19 cellular contexts compared by ENCODE assay signal in the genomic region with DNA sequence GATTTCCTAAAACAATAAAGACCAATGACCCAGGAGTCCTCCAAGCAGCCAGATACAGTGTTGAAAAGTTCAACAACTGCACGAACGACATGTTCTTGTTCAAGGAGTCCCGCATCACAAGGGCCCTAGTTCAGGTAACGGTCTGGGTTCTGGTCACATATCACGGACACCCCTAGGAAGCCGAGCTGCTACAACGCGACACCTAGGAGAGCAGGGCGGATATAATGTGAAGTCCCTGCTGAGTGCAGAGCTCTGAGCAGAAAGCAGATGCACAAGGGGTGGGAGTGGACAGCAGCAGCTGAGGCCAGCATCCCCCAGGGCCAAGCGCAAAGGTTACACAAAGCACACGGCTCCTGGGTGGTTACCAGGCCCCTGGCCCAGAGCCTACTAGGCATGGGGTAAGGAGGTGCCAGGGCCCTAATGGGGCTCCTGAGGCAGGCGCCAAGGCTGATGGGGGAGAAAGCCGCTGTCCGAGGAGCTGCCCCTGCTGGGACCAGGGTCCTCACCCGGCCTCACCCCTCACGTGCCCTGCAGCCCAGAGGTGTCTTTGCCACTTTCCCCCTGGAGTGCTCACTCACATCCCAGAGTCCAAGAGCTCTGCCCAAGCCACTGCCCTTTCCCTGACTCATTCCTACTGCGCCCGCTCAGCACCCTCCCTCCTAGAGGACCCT. TPM values are rescaled to one million over a fixed set of nuclear protein-coding genes. Genes with fewer than 3 reads are reported as not detected.
DNase-seq lines count a peak whose midpoint lies in the region; ATAC-seq and TF ChIP-seq lines count a peak whose summit lies in the region.
"Had no signal": no experiment of that assay in that cellular context is flagged by ENCODE, and none has a peak within 500 bp of the region (broad histone marks: within the 10 kb centered on the region; RNA-seq: fewer than 3 reads in every experiment).

No MANE protein-coding gene starts in this region.

- no peak overlapping the region for H2AK5ac ChIP-seq in IMR-90 (ENCODE audit: low read depth, low read length)

- H3K9me1 ChIP-seq in IMR-90 (ENCODE audit: insufficient read depth, low read length) = 0 out of 2 replicates have a peak, but pooled peaks cover 4% of the 10 kb centered on the region

- H2AK9ac ChIP-seq in IMR-90 (replicated peaks; ENCODE audit: low read depth, low read length, poor library complexity) = peak overlapping the region; percentile 55

- H2BK5ac ChIP-seq in IMR-90 (ENCODE audit: low read depth, low read length, poor library complexity, severe bottlenecking) = no peak overlapping the region

- H3K9me3 ChIP-seq in IMR-90 (ENCODE audit: control insufficient read depth, insufficient read depth, low read length) (no peaks in the 10 kb centered on the region), endodermal cell (ENCODE audit: control insufficient read depth, low read length) (no peaks in the 10 kb centered on the region), sigmoid colon (no peaks in the 10 kb centered on the region)
- H3K9me3 ChIP-seq: BLaER1 treated with 17β-estradiol and CSF1 and Interleukin-3, amounts not matched to agents 10 nM and 100 nM; pancreas; suprapubic skin had no signal

- POLR2A ChIA-PET in activated CD4-positive, alpha-beta T cell treated with anti-CD3 and anti-CD28 coated beads, Interleukin-2, amount 10 ng/mL, durations not matched to agents 7 days and 5 days (lab: Charles Lee) = no interaction called here
- POLR2A ChIA-PET in IMR-90 (lab: Charles Lee; ENCODE audit: unreplicated experiment) = no interaction called here

- peaks cover 12% of the 10 kb centered on the region; the same call in 1 of the 2 replicates for H3K36me3 ChIP-seq in IMR-90 (ENCODE audit: control insufficient read depth, insufficient read depth, low read length)
- peaks cover 9% of the 10 kb centered on the region for H3K36me3 ChIP-seq in endodermal cell (ENCODE audit: control insufficient read depth, insufficient read depth, low read length)
- peaks cover 0 to 57% (median 28%) of the 10 kb centered on the region in 4 donors for H3K36me3 ChIP-seq in sigmoid colon

- H3K23ac ChIP-seq in IMR-90 (ENCODE audit: low read depth, low read length) = no peak overlapping the region

- H2AFZ ChIP-seq in IMR-90 (replicated peaks; ENCODE audit: low read length, poor library complexity) = no peak overlapping the region

- peak overlapping the region; percentile 41 for H3K27ac Mint-ChIP-seq in activated CD4-positive, alpha-beta T cell treated with anti-CD3 and anti-CD28 coated beads, Interleukin-2, amount 10 ng/mL, durations not matched to agents 7 days and 5 days
- no peak overlapping the region for H3K27ac Mint-ChIP-seq in endodermal cell
- H3K27ac Mint-ChIP-seq: T-helper 1 cell treated with Interleukin-12 subunit alpha and Interleukin-12 subunit beta and Interleukin-4 antibody, amounts not matched to agents 30 μg/mL and 1 μg/mL, for 36 hours had no signal

- H3K79me1 ChIP-seq in IMR-90 (ENCODE audit: low read depth in 1 of 2, low read length in 2 of 2) = no peaks in the 10 kb centered on the region

- no peak overlapping the region for H3K4ac ChIP-seq in IMR-90 (ENCODE audit: low read depth, low read length)

- H2BK15ac ChIP-seq in IMR-90 (ENCODE audit: low read depth, low read length) = no peak overlapping the region

- H3K4me3 ChIP-seq in IMR-90 (ENCODE audit: insufficient read depth, low read depth, low read length) = no peak overlapping the region
- H3K4me3 ChIP-seq in endodermal cell (ENCODE audit: low read length) = no peak overlapping the region
- no peak overlapping the region for H3K4me3 ChIP-seq in sigmoid colon
- H3K4me3 ChIP-seq: BLaER1 treated with 17β-estradiol and CSF1 and Interleukin-3, amounts not matched to agents 10 nM and 100 nM; pancreas; suprapubic skin had no signal

- no peak for TF ChIP-seq POLR2A in IMR-90 (IDR thresholded peaks at IDR 0.05; ENCODE audit: low read depth, low read length)
- no peak for TF ChIP-seq POLR2A in sigmoid colon (IDR thresholded peaks at IDR 0.05)

- H3K4me1 ChIP-seq in IMR-90 (ENCODE audit: control insufficient read depth, insufficient read depth, low read length) (no peaks in the 10 kb centered on the region), endodermal cell (ENCODE audit: control insufficient read depth, insufficient read depth, low read length) (no peaks in the 10 kb centered on the region), sigmoid colon (no peaks in the 10 kb centered on the region)
- H3K4me1 ChIP-seq: pancreas, suprapubic skin had no signal

- no peak overlapping the region for H4K91ac ChIP-seq in IMR-90 (ENCODE audit: insufficient read depth, low read depth, low read length)

- H4K8ac ChIP-seq in IMR-90 (ENCODE audit: low read depth in 2 of 2, low read length in 2 of 2) = no peak overlapping the region

- H3K9ac ChIP-seq in IMR-90 (ENCODE audit: low read depth, low read length) = no peak overlapping the region
- H3K9ac ChIP-seq in endodermal cell (ENCODE audit: extremely low read depth, low read length, poor library complexity, severe bottlenecking) = no peak overlapping the region
- H3K9ac ChIP-seq: BLaER1 treated with 17β-estradiol and CSF1 and Interleukin-3, amounts not matched to agents 10 nM and 100 nM had no signal

- H3K18ac ChIP-seq in IMR-90 (ENCODE audit: low read depth, low read length) = no peak overlapping the region

- no peak overlapping the region for H3K14ac ChIP-seq in IMR-90 (replicated peaks; ENCODE audit: low read depth, low read length)

- H3K4me2 ChIP-seq in IMR-90 (ENCODE audit: low read depth, low read length) = no peak overlapping the region

- H3K56ac ChIP-seq in IMR-90 (ENCODE audit: extremely low read depth, insufficient read depth, low read length) = no peak overlapping the region

- peak; percentile 3 for DNase-seq in activated CD4-positive, alpha-beta T cell treated with anti-CD3 and anti-CD28 coated beads, Interleukin-2, amount 10 ng/mL, durations not matched to agents 7 days and 5 days
- no peak for DNase-seq in activated CD4-positive, alpha-beta T cell treated with anti-CD3 and anti-CD28 coated beads for 48 hours
- DNase-seq in IMR-90 = no peak
- peak; percentile 38 for DNase-seq in endodermal cell
- peak; percentile 59 for DNase-seq in sigmoid colon
- no peak for DNase-seq in activated gamma-delta T cell (lab: John Stamatoyannopoulos, UW)
- no peak for DNase-seq in activated CD4-positive, alpha-beta T cell treated with anti-CD3 and anti-CD28 coated beads, Interleukin-2, amount 50 U/mL, for 48 hours
- DNase-seq: DMS153; SIG-M5; stimulated activated CD4-positive, alpha-beta T cell treated with anti-CD3 and anti-CD28 coated beads, Interleukin-2, amount 100 ng/mL, for 48 hours had no signal

- WGBS in IMR-90 (ENCODE audit: extremely low coverage in 2 of 2, insufficient read length in 1 of 2), 2 experiments = 94% methylated on average over 9 of the region's 18 CpGs; no CpG with 5 or more reads in 1 of the 2 experiments
- 84 to 89% methylated on average over 14 to 18 of the region's 18 CpGs for WGBS in endodermal cell (ENCODE audit: insufficient coverage in 1 of 2, insufficient read length in 1 of 2), 2 experiments
- 95% methylated on average over 18 of the region's 18 CpGs for WGBS in sigmoid colon, 2 donors

- no peaks in the 10 kb centered on the region for H3K27me3 ChIP-seq in IMR-90 (ENCODE audit: control insufficient read depth, insufficient read depth, low read length)
- H3K27me3 ChIP-seq in endodermal cell (ENCODE audit: control insufficient read depth, insufficient read depth, low read length, poor library complexity, severe bottlenecking) = no peaks in the 10 kb centered on the region
- H3K27me3 ChIP-seq in sigmoid colon = no peaks in the 10 kb centered on the region
- H3K27me3 ChIP-seq: BLaER1 treated with 17β-estradiol and CSF1 and Interleukin-3, amounts not matched to agents 10 nM and 100 nM; pancreas; suprapubic skin had no signal

- no peak for TF ChIP-seq RAD21 in IMR-90 (IDR thresholded peaks at IDR 0.05; ENCODE audit: low read length)

- H2BK20ac ChIP-seq in IMR-90 (ENCODE audit: low read depth, low read length) = no peak overlapping the region

- peaks cover 40% of the 10 kb centered on the region for H3K4me1 Mint-ChIP-seq in activated CD4-positive, alpha-beta T cell treated with anti-CD3 and anti-CD28 coated beads, Interleukin-2, amount 10 ng/mL, durations not matched to agents 7 days and 5 days
- peaks cover 18% of the 10 kb centered on the region for H3K4me1 Mint-ChIP-seq in endodermal cell

- no TSS peak for BruUV-seq in IMR-90 (replicated peaks; lab: Mats Ljungman, UMichigan)

- TF ChIP-seq CTCF in IMR-90 (conservative IDR thresholded peaks at IDR 0.05; ENCODE audit: low read depth, low read length) = no peak
- TF ChIP-seq CTCF in endodermal cell (conservative IDR thresholded peaks at IDR 0.05) = no peak
- no peak for TF ChIP-seq CTCF in sigmoid colon (IDR thresholded peaks at IDR 0.05)

- no peaks in the 10 kb centered on the region for H3K9me3 Mint-ChIP-seq in activated CD4-positive, alpha-beta T cell treated with anti-CD3 and anti-CD28 coated beads, Interleukin-2, amount 10 ng/mL, durations not matched to agents 7 days and 5 days
- H3K9me3 Mint-ChIP-seq in endodermal cell = no peaks in the 10 kb centered on the region
- H3K9me3 Mint-ChIP-seq: T-helper 1 cell treated with Interleukin-12 subunit alpha and Interleukin-12 subunit beta and Interleukin-4 antibody, amounts not matched to agents 30 μg/mL and 1 μg/mL, for 36 hours had no signal

- no peaks in the 10 kb centered on the region for H4K20me1 ChIP-seq in IMR-90 (ENCODE audit: insufficient read depth, low read length)

- no peak overlapping the region for H3K27ac ChIP-seq in IMR-90 (ENCODE audit: insufficient read depth, low read length)
- no peak overlapping the region for H3K27ac ChIP-seq in endodermal cell (ENCODE audit: low read depth, low read length)
- no peak overlapping the region for H3K27ac ChIP-seq in sigmoid colon
- H3K27ac ChIP-seq: pancreas, suprapubic skin had no signal

- no peak overlapping the region for H2BK120ac ChIP-seq in IMR-90 (ENCODE audit: low read depth, low read length)

- no peak for TF ChIP-seq EP300 in sigmoid colon (IDR thresholded peaks at IDR 0.05)

- no peaks in the 10 kb centered on the region for H3K27me3 Mint-ChIP-seq in activated CD4-positive, alpha-beta T cell treated with anti-CD3 and anti-CD28 coated beads, Interleukin-2, amount 10 ng/mL, durations not matched to agents 7 days and 5 days
- H3K27me3 Mint-ChIP-seq in endodermal cell (ENCODE audit: insufficient read depth) = peaks cover 1% of the 10 kb centered on the region

- CTCF ChIA-PET in activated CD4-positive, alpha-beta T cell treated with anti-CD3 and anti-CD28 coated beads, Interleukin-2, amount 10 ng/mL, durations not matched to agents 7 days and 5 days (lab: Charles Lee) = interaction anchor here (0.6 kb wide), 1 partner anchor 70 kb away, joined by 3 read pairs; no protein-coding TSS in a partner anchor
- CTCF ChIA-PET in IMR-90 (lab: Yijun Ruan, JAX) = no interaction called here

- in situ Hi-C loops in IMR-90 (cut with MboI; ENCODE audit: low sequenced_read_pairs) = no loop called here

- dilution Hi-C loops in IMR-90 (cut with HindIII; ENCODE audit: low sequenced_read_pairs, unreplicated experiment) = no loop called here

- H4K5ac ChIP-seq in IMR-90 (ENCODE audit: low read depth, low read length) = no peak overlapping the region

- peaks cover 21% of the 10 kb centered on the region for H3K36me3 Mint-ChIP-seq in activated CD4-positive, alpha-beta T cell treated with anti-CD3 and anti-CD28 coated beads, Interleukin-2, amount 10 ng/mL, durations not matched to agents 7 days and 5 days (ENCODE audit: low read depth)
- peaks cover 27% of the 10 kb centered on the region for H3K36me3 Mint-ChIP-seq in endodermal cell (ENCODE audit: low read depth)

- intact Hi-C loops in IMR-90 (cut with micrococcal nuclease) = no loop called here
- intact Hi-C loops in sigmoid colon (cut with DNase I) = no loop called here

- ATAC-seq in IMR-90 (ENCODE audit: low read depth) (no peak), HG02623 (IDR thresholded peaks at IDR 0.05; ENCODE audit: unreplicated experiment) (no peak)
- ATAC-seq: esophagus mucosa, pancreas had no signal

- H3K4me3 Mint-ChIP-seq in activated CD4-positive, alpha-beta T cell treated with anti-CD3 and anti-CD28 coated beads, Interleukin-2, amount 10 ng/mL, durations not matched to agents 7 days and 5 days = no peak overlapping the region
- H3K4me3 Mint-ChIP-seq in endodermal cell = no peak overlapping the region
- H3K4me3 Mint-ChIP-seq: T-helper 1 cell treated with Interleukin-12 subunit alpha and Interleukin-12 subunit beta and Interleukin-4 antibody, amounts not matched to agents 30 μg/mL and 1 μg/mL, for 36 hours had no signal

RNA-seq across cellular contexts. Expression of a gene that starts 8.4 kb away (rescaled TPM):
- total RNA-seq in activated CD4-positive, alpha-beta T cell treated with anti-CD3 and anti-CD28 coated beads, Interleukin-2, amount 10 ng/mL, durations not matched to agents 7 days and 5 days = 10 to 100 TPM; 25.9 to 26.7 TPM
- total RNA-seq in IMR-90 (2012; rRNA removed) (not detected in 2 replicates), endodermal cell (not detected), sigmoid colon (1 to 10 TPM in 1 of 4 donors, under 1 TPM in 2, not detected in 1; 0.66 to 3.5 (median 0.71) TPM)
- polyA plus RNA-seq in IMR-90 (2012; rRNA removed) (not detected in 2 replicates), sigmoid colon (10 to 100 TPM in 1 of 3 donors, 1 to 10 TPM in 2; 3.9 to 10.4 (median 4.2) TPM)
- polyA plus RNA-seq in IMR-90 (2012; cell fraction: cytosol; rRNA removed) = not detected in 2 replicates
- not detected in 2 replicates for polyA plus RNA-seq in IMR-90 (2012; cell fraction: nucleus; rRNA removed; ENCODE audit: low replicate concordance)
- not detected for polyA plus RNA-seq in endodermal cell (2013, experiment 1 of 2)
- not detected for polyA plus RNA-seq in endodermal cell (2013, experiment 2 of 2)
- total RNA-seq: bronchial epithelial cell, glomerular endothelial cell, OCI-LY7 had no signal

RNA-seq across cellular contexts. Expression of a gene that starts 35.1 kb away (rescaled TPM):
- 10 to 100 TPM; 38.7 to 41.3 TPM for total RNA-seq in activated CD4-positive, alpha-beta T cell treated with anti-CD3 and anti-CD28 coated beads, Interleukin-2, amount 10 ng/mL, durations not matched to agents 7 days and 5 days
- total RNA-seq in IMR-90 (2012; rRNA removed) (67.2 TPM in 2 replicates), endodermal cell (10 to 100 TPM; 60.2 to 65.6 TPM), sigmoid colon (10 to 100 TPM; 22.7 to 35.3 (median 28.9) TPM)
- polyA plus RNA-seq in IMR-90 (2012; rRNA removed) (86.4 and 88.8 TPM in 2 replicates), sigmoid colon (10 to 100 TPM in 2 of 3 donors, 1 to 10 TPM in 1; 9.6 to 55.8 (median 25.2) TPM)
- polyA plus RNA-seq in IMR-90 (2012; cell fraction: cytosol; rRNA removed) = 61.5 and 74.8 TPM in 2 replicates
- polyA plus RNA-seq in IMR-90 (2012; cell fraction: nucleus; rRNA removed; ENCODE audit: low replicate concordance) = 24.2 and 39.6 TPM in 2 replicates
- 76.8 TPM for polyA plus RNA-seq in endodermal cell (2013, experiment 1 of 2)
- 70.0 TPM for polyA plus RNA-seq in endodermal cell (2013, experiment 2 of 2)

Comparison
In these comparisons a context has a peak if more than half of its experiments do, and no peak if none do; other contexts are left out.
1. DNase-seq: peak in activated CD4-positive, alpha-beta T cell treated with anti-CD3 and anti-CD28 coated beads, Interleukin-2, amount 10 ng/mL, durations not matched to agents 7 days and 5 days (single experiment), endodermal cell (single experiment) and sigmoid colon (single experiment); none in activated CD4-positive, alpha-beta T cell treated with anti-CD3 and anti-CD28 coated beads for 48 hours (single experiment), IMR-90 (single experiment), activated gamma-delta T cell (single experiment) and activated CD4-positive, alpha-beta T cell treated with anti-CD3 and anti-CD28 coated beads, Interleukin-2, amount 50 U/mL, for 48 hours (0 of 2).
2. RNA of a gene that starts 8.4 kb away (total RNA-seq): 25.9 to 26.7 TPM in activated CD4-positive, alpha-beta T cell treated with anti-CD3 and anti-CD28 coated beads, Interleukin-2, amount 10 ng/mL, durations not matched to agents 7 days and 5 days; 0.66 to 3.5 TPM in sigmoid colon, not detected in IMR-90 and not detected in endodermal cell; every median in the first group is over 4 times any median in the second.